25 cellular contexts compared by ENCODE assay signal in genomic region chr17:50472286-50472685, GRCh38. TPM values are rescaled to one million over a fixed set of nuclear protein-coding genes. Genes with fewer than 3 reads are reported as not detected.
"Had no signal": no experiment of that assay in that cellular context is flagged by ENCODE, and none has a peak within 500 bp of the region (broad histone marks: within the 10 kb centered on the region; RNA-seq: fewer than 3 reads in every experiment).

No MANE protein-coding gene starts in this region.

- H3K27me3 ChIP-seq: body of pancreas had no signal

- H3K4me3 Mint-ChIP-seq: activated CD4-positive, alpha-beta memory T cell treated with anti-CD3 and anti-CD28 coated beads for 36 hours; activated CD4-positive, alpha-beta T cell treated with anti-CD3 and anti-CD28 coated beads, Interleukin-2, amount 10 ng/mL, durations not matched to agents 7 days and 5 days; activated naive CD8-positive, alpha-beta T cell treated with anti-CD3 and anti-CD28 coated beads, Interleukin-2, amount 50 U/mL, for 24 hours; activated T-cell treated with anti-CD3 and anti-CD28 coated beads, Interleukin-2, amount 50 U/mL, for 4 hours; T-helper 1 cell treated with Interleukin-12 subunit alpha and Interleukin-12 subunit beta and Interleukin-4 antibody, amounts not matched to agents 30 μg/mL and 1 μg/mL, for 36 hours had no signal

- ATAC-seq: activated naive CD4-positive, alpha-beta T cell treated with anti-CD3 and anti-CD28 coated beads, Interleukin-2, amount 50 U/mL, for 72 hours; activated naive CD8-positive, alpha-beta T cell treated with anti-CD3 and anti-CD28 coated beads, Interleukin-2, amount 50 U/mL, for 24 hours; activated T-cell treated with anti-CD3 and anti-CD28 coated beads, Interleukin-2, amount 50 U/mL, for 4 hours; body of pancreas had no signal

- DNase-seq: activated CD4-positive, alpha-beta memory T cell treated with anti-CD3 and anti-CD28 coated beads for 36 hours; activated CD4-positive, alpha-beta T cell treated with anti-CD3 and anti-CD28 coated beads, Interleukin-2, amount 10 ng/mL, durations not matched to agents 7 days and 5 days; activated CD4-positive, CD25-positive, alpha-beta regulatory T cell; activated CD8-positive, alpha-beta memory T cell treated with anti-CD3 and anti-CD28 coated beads for 24 hours; activated effector memory CD4-positive, alpha-beta T cell treated with anti-CD3 and anti-CD28 coated beads, Interleukin-2, amount 50 U/mL, for 16 hours; activated naive CD4-positive, alpha-beta T cell treated with Interleukin-2 at 50 U/mL for 16 hours; activated naive CD8-positive, alpha-beta T cell treated with anti-CD3 and anti-CD28 coated beads, Interleukin-2, amount 50 U/mL, for 24 hours; activated T-cell treated with anti-CD3 and anti-CD28 coated beads, Interleukin-2, amount 50 U/mL, for 4 hours; amniotic stem cell; body of pancreas; Karpas-422; MM.1S; NCI-H1105; NCI-H187; NCI-H2081 treated with DMSO at 0.1 percent for 48 hours; NCI-H446; NCI-H524; PC-9; SHP77 treated with DMSO at 0.1 percent for 48 hours; T-helper 9 cell had no signal

- H3K27ac Mint-ChIP-seq: activated CD4-positive, alpha-beta memory T cell treated with anti-CD3 and anti-CD28 coated beads for 36 hours; activated CD4-positive, alpha-beta T cell treated with anti-CD3 and anti-CD28 coated beads, Interleukin-2, amount 10 ng/mL, durations not matched to agents 7 days and 5 days; activated naive CD4-positive, alpha-beta T cell treated with anti-CD3 and anti-CD28 coated beads, Interleukin-2, amount 50 U/mL, for 72 hours; activated naive CD8-positive, alpha-beta T cell treated with anti-CD3 and anti-CD28 coated beads, Interleukin-2, amount 50 U/mL, for 24 hours; T-helper 1 cell treated with Interleukin-12 subunit alpha and Interleukin-12 subunit beta and Interleukin-4 antibody, amounts not matched to agents 30 μg/mL and 1 μg/mL, for 36 hours had no signal

- H3K4me3 ChIP-seq: ascending aorta, body of pancreas, K562, PC-9 had no signal

- H3K36me3 Mint-ChIP-seq: activated CD4-positive, alpha-beta memory T cell treated with anti-CD3 and anti-CD28 coated beads for 36 hours; activated naive CD4-positive, alpha-beta T cell treated with anti-CD3 and anti-CD28 coated beads, Interleukin-2, amount 50 U/mL, for 72 hours had no signal

- H3K9me3 ChIP-seq: ascending aorta, body of pancreas had no signal

- H3K9me3 Mint-ChIP-seq: activated CD4-positive, alpha-beta memory T cell treated with anti-CD3 and anti-CD28 coated beads for 36 hours; activated CD4-positive, alpha-beta T cell treated with anti-CD3 and anti-CD28 coated beads, Interleukin-2, amount 10 ng/mL, durations not matched to agents 7 days and 5 days; activated naive CD4-positive, alpha-beta T cell treated with anti-CD3 and anti-CD28 coated beads, Interleukin-2, amount 50 U/mL, for 72 hours; activated naive CD8-positive, alpha-beta T cell treated with anti-CD3 and anti-CD28 coated beads, Interleukin-2, amount 50 U/mL, for 24 hours; activated T-cell treated with anti-CD3 and anti-CD28 coated beads, Interleukin-2, amount 50 U/mL, for 4 hours; T-helper 1 cell treated with Interleukin-12 subunit alpha and Interleukin-12 subunit beta and Interleukin-4 antibody, amounts not matched to agents 30 μg/mL and 1 μg/mL, for 36 hours had no signal

- H3K27ac ChIP-seq: ascending aorta, body of pancreas, PC-9 had no signal

RNA-seq across cellular contexts. Expression of gene CHAD, which starts 3.6 kb away (rescaled TPM):
- total RNA-seq: activated CD4-positive, alpha-beta memory T cell treated with anti-CD3 and anti-CD28 coated beads for 36 hours; activated CD4-positive, alpha-beta T cell treated with anti-CD3 and anti-CD28 coated beads, Interleukin-2, amount 10 ng/mL, durations not matched to agents 7 days and 5 days; activated naive CD4-positive, alpha-beta T cell treated with anti-CD3 and anti-CD28 coated beads, Interleukin-2, amount 50 U/mL, for 72 hours; activated T-cell treated with anti-CD3 and anti-CD28 coated beads, Interleukin-2, amount 50 U/mL, for 4 hours; ascending aorta; K562; PC-9; SK-MEL-5 had no signal
- polyA plus RNA-seq: K562 had no signal

RNA-seq across cellular contexts. Expression of gene MYCBPAP, which starts 36.0 kb away (rescaled TPM):
- total RNA-seq: K562 had no signal
- polyA plus RNA-seq: K562 had no signal
